Comparison of ENCODE assay signal across 8 cellular contexts in genomic region chr21:29024474-29025327, GRCh38. TPM values are rescaled to one million over a fixed set of nuclear protein-coding genes. Genes with fewer than 3 reads are reported as not detected.
DNase-seq lines count a peak whose midpoint lies in the region; ATAC-seq and TF ChIP-seq lines count a peak whose summit lies in the region.

Gene USP16, plus strand, starts transcription at chr21:29024668. Its CDS starts 3,246 bp downstream, at chr21:29027914.

- DNase-seq in NCI-H128 (lab: John Stamatoyannopoulos, UW; ENCODE audit: unreplicated experiment) (peak; percentile 93), head of caudate nucleus (peak; percentile 90 to 99 (median 96)), osteocyte (ENCODE audit: extremely low spot score, unreplicated experiment) (peak; percentile 98)
- peak; percentile 93 for DNase-seq in activated naive CD8-positive, alpha-beta T cell treated with anti-CD3 and anti-CD28 coated beads, Interleukin-2, amount 10 ng/mL, durations not matched to agents 7 days and 5 days

- ATAC-seq in HG02678 (IDR thresholded peaks at IDR 0.05; ENCODE audit: unreplicated experiment): peak; percentile 97
- ATAC-seq in activated naive CD8-positive, alpha-beta T cell treated with anti-CD3 and anti-CD28 coated beads, Interleukin-2, amount 10 ng/mL, durations not matched to agents 7 days and 5 days (ENCODE audit: low read depth): peak; percentile 96

- H3K9me3 Mint-ChIP-seq in activated naive CD8-positive, alpha-beta T cell treated with anti-CD3 and anti-CD28 coated beads, Interleukin-2, amount 10 ng/mL, durations not matched to agents 7 days and 5 days: no peaks in the 10 kb centered on the region
- H3K9me3 Mint-ChIP-seq in osteocyte (ENCODE audit: unreplicated experiment): no peaks in the 10 kb centered on the region

- peak within 1 kb of the TSS; percentile 68 for H2AFZ ChIP-seq in SU-DHL-6 (ENCODE audit: low read depth, low read length, severe bottlenecking)

- H3K27me3 ChIP-seq in SU-DHL-6 (ENCODE audit: low read length): no peaks in the 10 kb centered on the region
- H3K27me3 ChIP-seq in thymus (ENCODE audit: control insufficient read depth, insufficient read depth): no peaks in the 10 kb centered on the region

- no peaks in the 10 kb centered on the region for H3K27me3 Mint-ChIP-seq in activated naive CD8-positive, alpha-beta T cell treated with anti-CD3 and anti-CD28 coated beads, Interleukin-2, amount 10 ng/mL, durations not matched to agents 7 days and 5 days
- H3K27me3 Mint-ChIP-seq in osteocyte (ENCODE audit: unreplicated experiment): no peaks in the 10 kb centered on the region

- under 1% methylated on average over 48 of the region's 48 CpGs for WGBS in thymus

- H3K4me1 ChIP-seq in thymus (ENCODE audit: control insufficient read depth, insufficient read depth, low read length): peaks cover 7% of the 10 kb centered on the region

- H3K4me3 Mint-ChIP-seq in activated naive CD8-positive, alpha-beta T cell treated with anti-CD3 and anti-CD28 coated beads, Interleukin-2, amount 10 ng/mL, durations not matched to agents 7 days and 5 days: peak within 1 kb of the TSS; percentile 93
- peak within 1 kb of the TSS; percentile 93 for H3K4me3 Mint-ChIP-seq in osteocyte (ENCODE audit: unreplicated experiment)

- H3K36me3 ChIP-seq in SU-DHL-6 (ENCODE audit: low read length): peaks cover 7% of the 10 kb centered on the region; the same call in 1 of the 2 replicates
- peaks cover 4% of the 10 kb centered on the region for H3K36me3 ChIP-seq in thymus (ENCODE audit: control insufficient read depth, insufficient read depth)

- H3K9me2 ChIP-seq in SU-DHL-6 (replicated peaks; ENCODE audit: insufficient read depth, low read length): no peaks in the 10 kb centered on the region

- peak within 1 kb of the TSS; percentile 71 for H3K9ac ChIP-seq in SU-DHL-6 (ENCODE audit: low read length)

- H3K9me3 ChIP-seq in SU-DHL-6 (ENCODE audit: insufficient read depth, low read length): no peaks in the 10 kb centered on the region
- H3K9me3 ChIP-seq in thymus (ENCODE audit: control insufficient read depth): no peaks in the 10 kb centered on the region

- POLR2A ChIA-PET in activated naive CD8-positive, alpha-beta T cell treated with anti-CD3 and anti-CD28 coated beads, Interleukin-2, amount 10 ng/mL, durations not matched to agents 7 days and 5 days (lab: Charles Lee): interaction anchor here (0.6 to 9.2 kb wide), 9 partner anchors 12 to 188 kb away, joined by 3 to 171 read pairs (median 6); partner anchors contain the start of genes CCT8 and LTN1

- peaks cover 5% of the 10 kb centered on the region for H3K36me3 Mint-ChIP-seq in activated naive CD8-positive, alpha-beta T cell treated with anti-CD3 and anti-CD28 coated beads, Interleukin-2, amount 10 ng/mL, durations not matched to agents 7 days and 5 days
- no peaks in the 10 kb centered on the region for H3K36me3 Mint-ChIP-seq in osteocyte (ENCODE audit: unreplicated experiment)

- TF ChIP-seq CTCF in SU-DHL-6 (IDR thresholded peaks at IDR 0.05; ENCODE audit: insufficient read depth, low read length, poor library complexity, severe bottlenecking) (no peak), osteocyte (IDR thresholded peaks at IDR 0.05) (peak; percentile 17)

- peak within 1 kb of the TSS; percentile 87 for H3K4me2 ChIP-seq in SU-DHL-6 (ENCODE audit: low read depth, low read length, poor library complexity, severe bottlenecking)

- peaks cover 42% of the 10 kb centered on the region for H3K4me1 Mint-ChIP-seq in activated naive CD8-positive, alpha-beta T cell treated with anti-CD3 and anti-CD28 coated beads, Interleukin-2, amount 10 ng/mL, durations not matched to agents 7 days and 5 days
- H3K4me1 Mint-ChIP-seq in osteocyte (ENCODE audit: unreplicated experiment): peaks cover 22% of the 10 kb centered on the region

- H3K27ac ChIP-seq in SU-DHL-6 (ENCODE audit: low read depth, low read length): peak within 1 kb of the TSS; percentile 78
- H3K27ac ChIP-seq in thymus (ENCODE audit: low read depth): peak within 1 kb of the TSS; percentile 100

- H3K4me3 ChIP-seq in SU-DHL-6 (ENCODE audit: insufficient read depth, low read length, poor library complexity, severe bottlenecking) (peak within 1 kb of the TSS; percentile 81), thymus (ENCODE audit: low read length) (peak within 1 kb of the TSS; percentile 77)

- H3K79me2 ChIP-seq in SU-DHL-6 (ENCODE audit: insufficient read depth, low read length): peaks cover 45% of the 10 kb centered on the region

- TF ChIP-seq POLR2A in GM10847 (IDR thresholded peaks at IDR 0.05; ENCODE audit: extremely low read depth, insufficient read length): peak; percentile 72

- peaks cover 24% of the 10 kb centered on the region for H3F3A ChIP-seq in SU-DHL-6 (ENCODE audit: insufficient read depth)

- peaks cover 7% of the 10 kb centered on the region; the same call in 1 of the 2 replicates for H4K20me1 ChIP-seq in SU-DHL-6 (ENCODE audit: low read depth, low read length)

- intact Hi-C loops in head of caudate nucleus (cut with DNase I): no loop called here

- peak within 1 kb of the TSS; percentile 98 for H3K27ac Mint-ChIP-seq in activated naive CD8-positive, alpha-beta T cell treated with anti-CD3 and anti-CD28 coated beads, Interleukin-2, amount 10 ng/mL, durations not matched to agents 7 days and 5 days
- H3K27ac Mint-ChIP-seq in osteocyte (ENCODE audit: unreplicated experiment): peak within 1 kb of the TSS; percentile 100

RNA-seq across cellular contexts. Expression of gene USP16, which starts in this region (rescaled TPM):
- 10 to 100 TPM; 39.5 to 40.9 TPM for total RNA-seq in activated naive CD8-positive, alpha-beta T cell treated with anti-CD3 and anti-CD28 coated beads, Interleukin-2, amount 10 ng/mL, durations not matched to agents 7 days and 5 days
- total RNA-seq in osteocyte: 27.7 and 28.5 TPM in 2 replicates
- 45.3 TPM for polyA plus RNA-seq in thymus

Comparison
In these comparisons a context has a peak if more than half of its experiments do, and no peak if none do; other contexts are left out.
1. Peak in every context shown above with its lines: DNase-seq, ATAC-seq, H3K4me3 ChIP-seq and H3K27ac ChIP-seq.